ENCODE assay signal across 9 cellular contexts in the genomic region with DNA sequence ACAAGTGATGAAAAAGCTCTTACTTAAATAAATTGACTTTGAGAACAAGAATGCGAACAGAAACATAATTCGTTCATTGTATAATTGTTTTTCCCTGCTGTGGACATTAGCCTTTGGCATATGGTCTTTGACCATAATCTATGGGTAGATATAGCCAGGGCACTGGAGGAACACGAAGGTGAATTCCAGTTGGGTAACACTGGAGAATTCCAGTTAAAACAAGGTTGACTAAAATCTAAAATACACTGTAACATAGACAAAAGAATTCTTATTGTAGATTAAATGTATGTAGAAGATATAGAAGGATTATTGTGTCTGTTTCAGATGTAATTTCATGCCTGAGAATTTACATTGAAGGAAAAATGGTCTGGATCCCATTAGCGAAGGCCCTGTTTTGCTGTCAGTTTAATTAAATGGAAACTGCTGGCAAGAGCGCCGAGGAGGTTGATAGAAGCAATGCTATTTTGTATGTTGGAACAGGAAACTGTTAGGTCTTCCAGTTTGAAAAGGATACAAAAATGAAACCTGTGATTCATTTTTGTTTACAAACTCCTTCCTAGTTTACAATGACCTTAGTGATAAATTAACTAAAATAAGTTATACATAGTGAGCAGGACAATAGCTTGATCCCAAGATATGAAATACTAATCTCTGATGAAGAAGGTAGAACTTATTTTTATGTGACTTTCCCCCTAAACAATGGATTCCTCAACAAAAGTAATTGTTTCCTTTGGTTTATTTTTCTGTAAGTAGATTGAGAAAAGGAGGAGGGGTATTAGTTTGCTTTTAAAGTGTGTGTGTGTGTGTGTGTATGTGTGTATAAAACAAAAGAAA.
DNase-seq lines count a peak whose midpoint lies in the region; ATAC-seq, FAIRE-seq and TF ChIP-seq lines count a peak whose summit lies in the region.
"Had no signal": no experiment of that assay in that cellular context is flagged by ENCODE, and none has a peak within 500 bp of the region (broad histone marks: within the 10 kb centered on the region; RNA-seq: fewer than 3 reads in every experiment).

No MANE protein-coding gene starts in this region.

- H3K27ac ChIP-seq in right atrium auricular region (peak overlapping the region; percentile 23 to 31), GM12878 (ENCODE audit: control insufficient read depth, insufficient read depth) (peak overlapping the region; percentile 27; the same call in 1 of the 2 replicates), mucosa of rectum (ENCODE audit: low read depth in 2 of 2, low read length in 2 of 2) (peak overlapping the region; percentile 3 to 37), Karpas-422 (ENCODE audit: low read length) (no peak overlapping the region)

- H3K9ac ChIP-seq in GM12878 (ENCODE audit: control insufficient read depth, insufficient read depth, low read length), result no peak overlapping the region
- no peak overlapping the region for H3K9ac ChIP-seq in mucosa of rectum (ENCODE audit: low read depth in 1 of 2, low read length in 2 of 2)
- H3K9ac ChIP-seq in Karpas-422 (ENCODE audit: low read length), result no peak overlapping the region

- no peaks in the 10 kb centered on the region for H3K9me2 ChIP-seq in Karpas-422 (replicated peaks; ENCODE audit: insufficient read depth, low read length)

- no peak for TF ChIP-seq EP300 in GM12878 (IDR thresholded peaks at IDR 0.05; ENCODE audit: borderline replicate concordance in 1 of 2, control insufficient read depth in 1 of 2, low read depth in 2 of 2, low read length in 2 of 2)

- ATAC-seq in GM12878 (no peak), HG03439 (IDR thresholded peaks at IDR 0.05; ENCODE audit: unreplicated experiment) (no peak)
- ATAC-seq: activated CD8-positive, alpha-beta T cell treated with anti-CD3 and anti-CD28 coated beads for 36 hours had no signal

- SMC1A ChIA-PET in GM12878 (lab: Charles Lee; ENCODE audit: uncharacterized antibody, unreplicated experiment), result interaction anchor here (1.5 to 1.6 kb wide), 2 partner anchors 28 to 31 kb away, joined by 3 read pairs; no protein-coding TSS in a partner anchor

- POLR2A ChIA-PET in GM12878 (lab: Charles Lee), result no interaction called here

- intact Hi-C loops in cardiac septum (cut with DNase I) (no loop called here), GM12878 (cut with micrococcal nuclease; ENCODE audit: unreplicated experiment) (no loop called here)

- H3K9me3 ChIP-seq in right atrium auricular region (no peaks in the 10 kb centered on the region), GM12878 (replicated peaks; ENCODE audit: control insufficient read depth, insufficient read depth, low read length) (peaks cover 2% of the 10 kb centered on the region; the same call in 2 of the 3 replicates), mucosa of rectum (ENCODE audit: control insufficient read depth in 2 of 2, low read length in 2 of 2) (no peaks in the 10 kb centered on the region), Karpas-422 (ENCODE audit: low read length) (no peaks in the 10 kb centered on the region)

- H3K4me3 ChIP-seq in right atrium auricular region, result no peak overlapping the region
- H3K4me3 ChIP-seq in GM12878, result no peak overlapping the region
- H3K4me3 ChIP-seq in mucosa of rectum (ENCODE audit: low read length in 2 of 2), result peak overlapping the region in 1 of 2 donors; percentile 1
- H3K4me3 ChIP-seq in Karpas-422 (ENCODE audit: low read length), result no peak overlapping the region

- DNase-seq in right atrium auricular region (ENCODE audit: low spot score) (no peak), cardiac septum (ENCODE audit: low spot score) (no peak), GM12878 (ENCODE audit: low read depth, low spot score) (no peak), NCI-H510A treated with DMSO at 0.1 percent for 48 hours (lab: John Stamatoyannopoulos, UW) (no peak), 8988T (no peak), Karpas-422 (no peak)
- DNase-seq: activated CD8-positive, alpha-beta T cell treated with anti-CD3 and anti-CD28 coated beads for 36 hours had no signal

- WGBS in GM12878 (ENCODE audit: insufficient coverage, insufficient replicate concordance, low lambda C conversion rate, missing lambda C conversion rate), result 69% methylated on average over 6 of the region's 6 CpGs

- RAD21 ChIA-PET in GM12878 (lab: Charles Lee; ENCODE audit: unreplicated experiment), result no interaction called here

- TF ChIP-seq POLR2A in GM12878 (IDR thresholded peaks at IDR 0.05; ENCODE audit: low read depth, low read length), result no peak

- H3K79me2 ChIP-seq in GM12878 (ENCODE audit: control insufficient read depth, insufficient read depth, low read length) (peaks cover 43% of the 10 kb centered on the region), Karpas-422 (ENCODE audit: low read length) (no peaks in the 10 kb centered on the region)

- TF ChIP-seq RAD21 in GM12878 (IDR thresholded peaks at IDR 0.05; ENCODE audit: insufficient read depth, low read depth, low read length), result no peak

- H3K27me3 ChIP-seq in right atrium auricular region (no peaks in the 10 kb centered on the region), GM12878 (replicated peaks in 1 of 2; ENCODE audit: control insufficient read depth in 2 of 2, insufficient read depth in 2 of 2, low read length in 1 of 2) (no peaks in the 10 kb centered on the region), mucosa of rectum (ENCODE audit: control insufficient read depth in 2 of 2, insufficient read depth in 2 of 2, low read length in 2 of 2) (no peaks in the 10 kb centered on the region), Karpas-422 (ENCODE audit: low read length) (no peaks in the 10 kb centered on the region)

- in situ Hi-C loops in GM12878 (cut with MboI), result no loop called here

- FAIRE-seq in GM12878 (lab: Jason Lieb, UNC), result no peak

- BruUV-seq in GM12878 (replicated peaks; lab: Mats Ljungman, UMichigan), result no TSS peak

- no peak overlapping the region for H3K4me2 ChIP-seq in GM12878 (ENCODE audit: control insufficient read depth, insufficient read depth)
- H3K4me2 ChIP-seq in Karpas-422 (ENCODE audit: low read depth, low read length, poor library complexity, severe bottlenecking), result no peak overlapping the region

- no peaks in the 10 kb centered on the region for H3K36me3 ChIP-seq in right atrium auricular region
- peaks cover 0 to 3% of the 10 kb centered on the region in 2 experiments; a peak in 1 of 4 replicates for H3K36me3 ChIP-seq in GM12878 (ENCODE audit: control insufficient read depth in 2 of 2, insufficient read depth in 2 of 2, low read length in 1 of 2)
- peaks cover 0 to 3% of the 10 kb centered on the region in 2 donors for H3K36me3 ChIP-seq in mucosa of rectum (ENCODE audit: control insufficient read depth in 2 of 2, insufficient read depth in 2 of 2, low read length in 2 of 2)
- no peaks in the 10 kb centered on the region for H3K36me3 ChIP-seq in Karpas-422 (ENCODE audit: insufficient read depth, low read length)

- no peak overlapping the region for H2AFZ ChIP-seq in GM12878 (ENCODE audit: control insufficient read depth, low read depth, low read length)
- no peak overlapping the region for H2AFZ ChIP-seq in Karpas-422 (ENCODE audit: low read length)

- no peaks in the 10 kb centered on the region for H4K20me1 ChIP-seq in GM12878 (ENCODE audit: control insufficient read depth, insufficient read depth)
- no peaks in the 10 kb centered on the region for H4K20me1 ChIP-seq in Karpas-422 (ENCODE audit: insufficient read depth, low read depth, low read length)

- CTCF ChIA-PET in GM12878 (lab: Yijun Ruan, JAX), result interaction anchor here (1.6 kb wide), 1 partner anchor 68 kb away, joined by 5 read pairs; no protein-coding TSS in a partner anchor

- TF ChIP-seq CTCF in right atrium auricular region (IDR thresholded peaks at IDR 0.05) (no peak), GM12878 (IDR thresholded peaks at IDR 0.05 in 2 of 3, conservative IDR thresholded peaks at IDR 0.05 in 1 of 3; ENCODE audit: control insufficient read depth in 2 of 3, extremely low read depth in 1 of 3, insufficient read depth in 1 of 3, low read depth in 3 of 3, low read length in 3 of 3) (no peak)

- peaks cover 0 to 40% of the 10 kb centered on the region in 2 donors for H3K4me1 ChIP-seq in right atrium auricular region
- peaks cover 32% of the 10 kb centered on the region for H3K4me1 ChIP-seq in GM12878 (ENCODE audit: control insufficient read depth, insufficient read depth, low read length)
- peaks cover 12 to 21% of the 10 kb centered on the region in 2 donors for H3K4me1 ChIP-seq in mucosa of rectum (ENCODE audit: control insufficient read depth in 2 of 2, insufficient read depth in 2 of 2, low read length in 2 of 2)
- H3K4me1 ChIP-seq in Karpas-422 (ENCODE audit: low read length), result peaks cover 9% of the 10 kb centered on the region

TF ChIP-seq in GM12878, 131 proteins besides CTCF, POLR2A, EP300 and RAD21 (continues in another document):
- TF ChIP-seq SREBF2 (IDR thresholded peaks at IDR 0.05; ENCODE audit: low read length) (no peak), CHD1 (IDR thresholded peaks at IDR 0.05; ENCODE audit: low read depth, low read length) (no peak), CBFB (IDR thresholded peaks at IDR 0.05; ENCODE audit: low read depth) (no peak), SUZ12 (IDR thresholded peaks at IDR 0.05; ENCODE audit: unreplicated experiment) (no peak), ZNF384 (IDR thresholded peaks at IDR 0.05; ENCODE audit: borderline replicate concordance, low read depth, low read length) (no peak), ZNF207 (IDR thresholded peaks at IDR 0.05; ENCODE audit: borderline replicate concordance) (no peak), MYC (IDR thresholded peaks at IDR 0.05; ENCODE audit: insufficient read depth, insufficient read length, insufficient replicate concordance, low read length, severe bottlenecking) (no peak), RUNX3 (IDR thresholded peaks at IDR 0.05; ENCODE audit: low read length) (no peak), POU2F2 (IDR thresholded peaks at IDR 0.05; ENCODE audit: borderline replicate concordance, low read depth, low read length) (no peak)
- TF ChIP-seq, protein P1, sequence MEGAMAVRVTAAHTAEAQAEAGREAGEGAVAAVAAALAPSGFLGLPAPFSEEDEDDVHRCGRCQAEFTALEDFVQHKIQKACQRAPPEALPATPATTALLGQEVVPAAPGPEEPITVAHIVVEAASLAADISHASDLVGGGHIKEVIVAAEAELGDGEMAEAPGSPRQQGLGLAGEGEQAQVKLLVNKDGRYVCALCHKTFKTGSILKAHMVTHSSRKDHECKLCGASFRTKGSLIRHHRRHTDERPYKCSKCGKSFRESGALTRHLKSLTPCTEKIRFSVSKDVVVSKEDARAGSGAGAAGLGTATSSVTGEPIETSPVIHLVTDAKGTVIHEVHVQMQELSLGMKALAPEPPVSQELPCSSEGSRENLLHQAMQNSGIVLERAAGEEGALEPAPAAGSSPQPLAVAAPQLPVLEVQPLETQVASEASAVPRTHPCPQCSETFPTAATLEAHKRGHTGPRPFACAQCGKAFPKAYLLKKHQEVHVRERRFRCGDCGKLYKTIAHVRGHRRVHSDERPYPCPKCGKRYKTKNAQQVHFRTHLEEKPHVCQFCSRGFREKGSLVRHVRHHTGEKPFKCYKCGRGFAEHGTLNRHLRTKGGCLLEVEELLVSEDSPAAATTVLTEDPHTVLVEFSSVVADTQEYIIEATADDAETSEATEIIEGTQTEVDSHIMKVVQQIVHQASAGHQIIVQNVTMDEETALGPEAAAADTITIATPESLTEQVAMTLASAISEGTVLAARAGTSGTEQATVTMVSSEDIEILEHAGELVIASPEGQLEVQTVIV (IDR thresholded peaks at IDR 0.05; ENCODE audit: borderline replicate concordance, partially characterized antibody), result no peak
